1 cellular context compared by ENCODE assay signal in genomic region chr9:137878957-137879555, GRCh38.
TF ChIP-seq lines count a peak whose summit lies in the region.

No MANE protein-coding gene starts in this region.

TF ChIP-seq in H1, 55 proteins besides CTCF, POLR2A, EP300 and RAD21:
- TF ChIP-seq SIN3A (conservative IDR thresholded peaks at IDR 0.05 in 1 of 2, IDR thresholded peaks at IDR 0.05 in 1 of 2; ENCODE audit: low read depth in 1 of 2, low read length in 2 of 2) (no peak), SRF (IDR thresholded peaks at IDR 0.05; ENCODE audit: low read depth, low read length) (no peak), CHD1 (IDR thresholded peaks at IDR 0.05; ENCODE audit: low read depth, low read length) (no peak), RNF2 (IDR thresholded peaks at IDR 0.05; ENCODE audit: borderline replicate concordance, low read depth, low read length, missing control alignments, poor library complexity, severe bottlenecking) (no peak), NRF1 (IDR thresholded peaks at IDR 0.05; ENCODE audit: low read depth, low read length) (no peak), EGR1 (IDR thresholded peaks at IDR 0.05; ENCODE audit: borderline replicate concordance, low read depth, low read length) (no peak), JUND (IDR thresholded peaks at IDR 0.05; ENCODE audit: low read length) (no peak), CTBP2 (IDR thresholded peaks at IDR 0.05; ENCODE audit: borderline replicate concordance, insufficient read depth, insufficient read length, low read length) (no peak), TCF12 (IDR thresholded peaks at IDR 0.05; ENCODE audit: low read depth, low read length) (no peak), CEBPB (IDR thresholded peaks at IDR 0.05; ENCODE audit: low read depth, low read length) (no peak), EZH2 (IDR thresholded peaks at IDR 0.05; ENCODE audit: low read depth, low read length, severe bottlenecking) (no peak), HDAC2 (IDR thresholded peaks at IDR 0.05; ENCODE audit: borderline replicate concordance in 1 of 2, low read depth in 2 of 2, low read length in 2 of 2) (no peak), TEAD4 (IDR thresholded peaks at IDR 0.05; ENCODE audit: low read depth, low read length) (no peak), KDM5A (IDR thresholded peaks at IDR 0.05; ENCODE audit: low read length) (no peak), SIRT6 (IDR thresholded peaks at IDR 0.05; ENCODE audit: low read length) (no peak), HDAC6 (IDR thresholded peaks at IDR 0.05; ENCODE audit: low read depth, low read length) (no peak), NANOG (IDR thresholded peaks at IDR 0.05; ENCODE audit: insufficient read depth, low read depth, low read length, poor library complexity, severe bottlenecking) (no peak), TBP (IDR thresholded peaks at IDR 0.05; ENCODE audit: low read depth, low read length) (no peak)
